In the genomic region with DNA sequence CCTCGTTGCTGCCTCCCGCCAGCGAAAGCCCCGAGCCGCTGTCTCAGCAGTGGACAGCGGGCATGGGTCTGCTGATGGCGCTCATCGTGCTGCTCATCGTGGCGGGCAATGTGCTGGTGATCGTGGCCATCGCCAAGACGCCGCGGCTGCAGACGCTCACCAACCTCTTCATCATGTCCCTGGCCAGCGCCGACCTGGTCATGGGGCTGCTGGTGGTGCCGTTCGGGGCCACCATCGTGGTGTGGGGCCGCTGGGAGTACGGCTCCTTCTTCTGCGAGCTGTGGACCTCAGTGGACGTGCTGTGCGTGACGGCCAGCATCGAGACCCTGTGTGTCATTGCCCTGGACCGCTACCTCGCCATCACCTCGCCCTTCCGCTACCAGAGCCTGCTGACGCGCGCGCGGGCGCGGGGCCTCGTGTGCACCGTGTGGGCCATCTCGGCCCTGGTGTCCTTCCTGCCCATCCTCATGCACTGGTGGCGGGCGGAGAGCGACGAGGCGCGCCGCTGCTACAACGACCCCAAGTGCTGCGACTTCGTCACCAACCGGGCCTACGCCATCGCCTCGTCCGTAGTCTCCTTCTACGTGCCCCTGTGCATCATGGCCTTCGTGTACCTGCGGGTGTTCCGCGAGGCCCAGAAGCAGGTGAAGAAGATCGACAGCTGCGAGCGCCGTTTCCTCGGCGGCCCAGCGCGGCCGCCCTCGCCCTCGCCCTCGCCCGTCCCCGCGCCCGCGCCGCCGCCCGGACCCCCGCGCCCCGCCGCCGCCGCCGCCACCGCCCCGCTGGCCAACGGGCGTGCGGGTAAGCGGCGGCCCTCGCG, we compare ENCODE assay signal across 8 cellular contexts. TPM values are rescaled to one million over a fixed set of nuclear protein-coding genes. Genes with fewer than 3 reads are reported as not detected.
DNase-seq lines count a peak whose midpoint lies in the region; ATAC-seq and TF ChIP-seq lines count a peak whose summit lies in the region.

No MANE protein-coding gene starts in this region.

- H3K27me3 ChIP-seq in Panc1 (ENCODE audit: control insufficient read depth, insufficient read depth, low read length) = no peaks in the 10 kb centered on the region
- no peaks in the 10 kb centered on the region for H3K27me3 ChIP-seq in prostate gland (replicated peaks; ENCODE audit: insufficient read depth)

- H3K4me1 ChIP-seq in ES-I3 (ENCODE audit: insufficient read depth, low read length) = no peaks in the 10 kb centered on the region
- H3K4me1 ChIP-seq in Panc1 (ENCODE audit: control insufficient read depth, insufficient read depth, low read length) = peaks cover 44% of the 10 kb centered on the region
- peaks cover 3% of the 10 kb centered on the region for H3K4me1 ChIP-seq in prostate gland (replicated peaks)

- H3K9me3 ChIP-seq in ES-I3 (ENCODE audit: control insufficient read depth, insufficient read depth, low read length) (no peaks in the 10 kb centered on the region), Panc1 (ENCODE audit: control insufficient read depth, insufficient read depth, low read depth, low read length) (no peaks in the 10 kb centered on the region), prostate gland (no peaks in the 10 kb centered on the region)

- 6% methylated on average over 54 of the region's 98 CpGs for WGBS in prostate gland

- intact Hi-C loops in Panc1 (cut with micrococcal nuclease; ENCODE audit: unreplicated experiment) = loop anchor here (10.0 kb wide), 1 partner anchor 120 kb away; no protein-coding TSS in a partner anchor
- intact Hi-C loops in prostate gland (cut with DNase I) = loop anchor here (2.0 to 5.0 kb wide), 2 partner anchors 87 to 190 kb away; partner anchors contain the start of genes DCLRE1A and NHLRC2

- in situ Hi-C loops in Panc1 (cut with HindIII; ENCODE audit: low pct_unique_long_range_greater_than_20kb, low sequenced_read_pairs) = no loop called here

- H3K27me3 Mint-ChIP-seq in glutamatergic neuron (ENCODE audit: unreplicated experiment) = peaks cover 11% of the 10 kb centered on the region

- CTCF ChIA-PET in Panc1 (lab: Charles Lee) = no interaction called here

- BruUV-seq in Panc1 (replicated peaks; lab: Mats Ljungman, UMichigan) = no TSS peak

- POLR2A ChIA-PET in Panc1 (lab: Charles Lee) = interaction anchor here (0.6 to 1.0 kb wide), 2 partner anchors 24 to 47 kb away, joined by 4 to 5 read pairs; no protein-coding TSS in a partner anchor

- peak overlapping the region; percentile 84 for H3K4me3 Mint-ChIP-seq in glutamatergic neuron (ENCODE audit: unreplicated experiment)

- no peaks in the 10 kb centered on the region for H3K36me3 Mint-ChIP-seq in glutamatergic neuron (ENCODE audit: unreplicated experiment)

- H3K9ac ChIP-seq in ES-I3 (ENCODE audit: low read depth, low read length) = peak overlapping the region; percentile 72; the same call in 1 of the 2 replicates

- peaks cover 5% of the 10 kb centered on the region for H3K4me1 Mint-ChIP-seq in glutamatergic neuron (ENCODE audit: low read depth, unreplicated experiment)

- no peak for ATAC-seq in Panc1
- no peak for ATAC-seq in GM21381 (IDR thresholded peaks at IDR 0.05; ENCODE audit: unreplicated experiment)
- ATAC-seq in HG03432 (IDR thresholded peaks at IDR 0.05; ENCODE audit: unreplicated experiment) = no peak

- no peak for TF ChIP-seq POLR2A in prostate gland (IDR thresholded peaks at IDR 0.05)
- TF ChIP-seq POLR2A in erythroblast (IDR thresholded peaks at IDR 0.05; ENCODE audit: low read length) = no peak

- H3K36me3 ChIP-seq in ES-I3 (ENCODE audit: insufficient read depth, low read length) = no peaks in the 10 kb centered on the region
- no peaks in the 10 kb centered on the region for H3K36me3 ChIP-seq in Panc1 (ENCODE audit: control insufficient read depth, insufficient read depth, low read length)
- no peaks in the 10 kb centered on the region for H3K36me3 ChIP-seq in prostate gland

- H3K9me3 Mint-ChIP-seq in glutamatergic neuron (ENCODE audit: unreplicated experiment) = no peaks in the 10 kb centered on the region

- no peak for TF ChIP-seq CTCF in Panc1 (IDR thresholded peaks at IDR 0.05)
- TF ChIP-seq CTCF in glutamatergic neuron (IDR thresholded peaks at IDR 0.05; ENCODE audit: partially characterized antibody, unreplicated experiment) = no peak
- TF ChIP-seq CTCF in prostate gland (IDR thresholded peaks at IDR 0.05) = no peak

- no peak overlapping the region for H3K27ac Mint-ChIP-seq in glutamatergic neuron (ENCODE audit: unreplicated experiment)

- H3K4me3 ChIP-seq in Panc1 (ENCODE audit: low read depth in 2 of 2, low read length in 2 of 2) (peak overlapping the region in 1 of 2 experiments; percentile 71; a peak in 2 of 4 replicates), prostate gland (peak overlapping the region; percentile 65 to 86)

- H3K27ac ChIP-seq in Panc1 (ENCODE audit: low read length) (peak overlapping the region; percentile 39), prostate gland (peak overlapping the region; percentile 97 to 99)

- DNase-seq in Panc1 (ENCODE audit: low read depth, low spot score) (no peak), glutamatergic neuron (peak; percentile 23), prostate gland (ENCODE audit: low spot score) (no peak), erythroblast (lab: John Stamatoyannopoulos, UW) (no peak), NCI-H524 (lab: John Stamatoyannopoulos, UW) (no peak)

RNA-seq across cellular contexts. Expression of gene ADRB1, which starts 0.8 kb away (rescaled TPM):
- total RNA-seq in Panc1 (2021; ENCODE audit: unreplicated experiment) (12.9 TPM), glutamatergic neuron (ENCODE audit: unreplicated experiment) (not detected), prostate gland (10 to 100 TPM; 10.2 to 15.4 TPM)
- polyA plus RNA-seq in Panc1 (2012; ENCODE audit: insufficient read length) = 11.0 TPM

Comparison
In these comparisons a context has a peak if more than half of its experiments do, and no peak if none do; other contexts are left out.
1. RNA of gene ADRB1, which starts 0.8 kb away (total RNA-seq): 10.2 to 15.4 TPM in prostate gland and 12.9 TPM in Panc1 (single experiment); not detected in glutamatergic neuron (single experiment); every median in the first group is over 10 times any median in the second.